Comparison of ENCODE assay signal across 8 cellular contexts in the genomic region with DNA sequence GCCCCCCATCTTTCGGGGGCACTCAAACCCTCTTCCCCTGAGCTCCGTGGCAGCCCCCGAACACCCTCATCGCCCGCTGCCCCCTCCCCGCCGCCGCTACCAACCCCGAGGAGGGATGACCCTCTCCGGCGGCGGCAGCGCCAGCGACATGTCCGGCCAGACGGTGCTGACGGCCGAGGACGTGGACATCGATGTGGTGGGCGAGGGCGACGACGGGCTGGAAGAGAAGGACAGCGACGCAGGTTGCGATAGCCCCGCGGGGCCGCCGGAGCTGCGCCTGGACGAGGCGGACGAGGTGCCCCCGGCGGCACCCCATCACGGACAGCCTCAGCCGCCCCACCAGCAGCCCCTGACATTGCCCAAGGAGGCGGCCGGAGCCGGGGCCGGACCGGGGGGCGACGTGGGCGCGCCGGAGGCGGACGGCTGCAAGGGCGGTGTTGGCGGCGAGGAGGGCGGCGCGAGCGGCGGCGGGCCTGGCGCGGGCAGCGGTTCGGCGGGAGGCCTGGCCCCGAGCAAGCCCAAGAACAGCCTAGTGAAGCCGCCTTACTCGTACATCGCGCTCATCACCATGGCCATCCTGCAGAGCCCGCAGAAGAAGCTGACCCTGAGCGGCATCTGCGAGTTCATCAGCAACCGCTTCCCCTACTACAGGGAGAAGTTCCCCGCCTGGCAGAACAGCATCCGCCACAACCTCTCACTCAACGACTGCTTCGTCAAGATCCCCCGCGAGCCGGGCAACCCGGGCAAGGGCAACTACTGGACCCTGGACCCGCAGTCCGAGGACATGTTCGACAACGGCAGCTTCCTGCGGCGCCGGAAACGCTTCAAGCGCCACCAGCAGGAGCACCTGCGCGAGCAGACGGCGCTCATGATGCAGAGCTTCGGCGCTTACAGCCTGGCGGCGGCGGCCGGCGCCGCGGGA. TPM values are rescaled to one million over a fixed set of nuclear protein-coding genes. Genes with fewer than 3 reads are reported as not detected.
DNase-seq lines count a peak whose midpoint lies in the region; ATAC-seq, FAIRE-seq and TF ChIP-seq lines count a peak whose summit lies in the region.

No MANE protein-coding gene starts in this region.

- no peaks in the 10 kb centered on the region for H3K27me3 ChIP-seq in OCI-LY1 (ENCODE audit: insufficient read depth, low read length)
- peaks cover 72 to 92% of the 10 kb centered on the region in 2 donors for H3K27me3 ChIP-seq in mucosa of rectum (ENCODE audit: control insufficient read depth in 2 of 2, insufficient read depth in 2 of 2, low read length in 2 of 2)

- H3K4me2 ChIP-seq in A549 = peak overlapping the region; percentile 97
- H3K4me2 ChIP-seq in OCI-LY1 (ENCODE audit: low read length) = peak overlapping the region; percentile 57

- H3F3A ChIP-seq in OCI-LY1 (ENCODE audit: insufficient read depth, low read length) = no peaks in the 10 kb centered on the region

- CTCF ChIA-PET in A549 (lab: Yijun Ruan, JAX) = interaction anchor here (1.0 to 1.5 kb wide), 4 partner anchors 8 to 472 kb away, joined by 3 to 4 read pairs (median 4); no protein-coding TSS in a partner anchor

- H3K9ac ChIP-seq in OCI-LY1 (ENCODE audit: low read length) (no peak overlapping the region; the same call in 1 of the 2 replicates), mucosa of rectum (ENCODE audit: low read depth in 1 of 2, low read length in 2 of 2) (no peak overlapping the region)

- peak overlapping the region; percentile 90 for H3K4me3 ChIP-seq in A549
- peak overlapping the region; percentile 65 for H3K4me3 ChIP-seq in OCI-LY1 (ENCODE audit: low read depth, low read length, poor library complexity, severe bottlenecking)
- peak overlapping the region; percentile 66 to 68 for H3K4me3 ChIP-seq in mucosa of rectum (ENCODE audit: low read length in 2 of 2)

- H3K9me3 ChIP-seq in A549 (no peaks in the 10 kb centered on the region), OCI-LY1 (ENCODE audit: low read length) (no peaks in the 10 kb centered on the region), mucosa of rectum (ENCODE audit: control insufficient read depth in 2 of 2, low read length in 2 of 2) (peaks cover 0 to 3% of the 10 kb centered on the region in 2 donors)

- no peak overlapping the region for H2AFZ ChIP-seq in OCI-LY1 (ENCODE audit: low read length)

- DNase-seq in A549 (ENCODE audit: low read depth in 1 of 2, low spot score in 1 of 2) (peak; percentile 36 to 69), GM20000 (ENCODE audit: low spot score) (peak; percentile 68), SIG-M5 treated with dmso at 0.1 percent for 504 hours (lab: John Stamatoyannopoulos, UW; ENCODE audit: unreplicated experiment) (no peak)
- DNase-seq in central memory CD4-positive, alpha-beta T cell = peak; percentile 57

- H3K9me2 ChIP-seq in OCI-LY1 (ENCODE audit: low read depth, low read length) = no peaks in the 10 kb centered on the region

- H3K79me2 ChIP-seq in OCI-LY1 (ENCODE audit: insufficient read depth, low read length) = no peaks in the 10 kb centered on the region

- FAIRE-seq in A549 (lab: Jason Lieb, UNC) = no peak

- POLR2A ChIA-PET in A549 (lab: Yijun Ruan, JAX) = interaction anchor here (0.6 kb wide), 1 partner anchor 480 kb away, joined by 3 read pairs; no protein-coding TSS in a partner anchor

- TF ChIP-seq POLR2A in A549 (IDR thresholded peaks at IDR 0.05; ENCODE audit: low read length) = peak; percentile 19; the same call in 1 of the 2 replicates

- H3K27ac ChIP-seq in A549 (peak overlapping the region; percentile 81 to 96), OCI-LY1 (ENCODE audit: low read depth, low read length, poor library complexity, severe bottlenecking) (no peak overlapping the region), mucosa of rectum (ENCODE audit: low read depth in 2 of 2, low read length in 2 of 2) (peak overlapping the region in 1 of 2 donors; percentile 21)

- ATAC-seq in A549 (peak; percentile 71 to 74), GM19035 (IDR thresholded peaks at IDR 0.05; ENCODE audit: unreplicated experiment) (no peak), esophagus mucosa (no peak)

- H4K20me1 ChIP-seq in OCI-LY1 (ENCODE audit: insufficient read depth, low read length) = no peaks in the 10 kb centered on the region

- under 1% methylated on average over 18 of the region's 104 CpGs for WGBS in A549 (ENCODE audit: missing lambda C conversion rate)

- H3K36me3 ChIP-seq in OCI-LY1 (ENCODE audit: insufficient read depth, low read length) (no peaks in the 10 kb centered on the region), mucosa of rectum (ENCODE audit: control insufficient read depth in 2 of 2, insufficient read depth in 2 of 2, low read length in 2 of 2) (no peaks in the 10 kb centered on the region)

- H3K4me1 ChIP-seq in A549 (no peaks in the 10 kb centered on the region), OCI-LY1 (ENCODE audit: insufficient read depth, low read length, severe bottlenecking) (peaks cover 19% of the 10 kb centered on the region), mucosa of rectum (ENCODE audit: control insufficient read depth in 2 of 2, insufficient read depth in 2 of 2, low read length in 2 of 2) (peaks cover 7 to 21% of the 10 kb centered on the region in 2 donors)

- no peak for TF ChIP-seq EP300 in A549 (IDR thresholded peaks at IDR 0.05)

- TF ChIP-seq CTCF in A549 (IDR thresholded peaks at IDR 0.05) = 0 out of 3 replicates have a peak, but pooled peaks have one; percentile 9
- no peak for TF ChIP-seq CTCF in GM20000 (IDR thresholded peaks at IDR 0.05; ENCODE audit: extremely low read depth, missing control alignments)
- no peak for TF ChIP-seq CTCF in OCI-LY1 (IDR thresholded peaks at IDR 0.05; ENCODE audit: low read length)

- TF ChIP-seq RAD21 in A549 (conservative IDR thresholded peaks at IDR 0.05 in 1 of 2, IDR thresholded peaks at IDR 0.05 in 1 of 2) = no peak

TF ChIP-seq in A549, 52 proteins besides CTCF, POLR2A, EP300 and RAD21:
- TF ChIP-seq, protein P1, sequence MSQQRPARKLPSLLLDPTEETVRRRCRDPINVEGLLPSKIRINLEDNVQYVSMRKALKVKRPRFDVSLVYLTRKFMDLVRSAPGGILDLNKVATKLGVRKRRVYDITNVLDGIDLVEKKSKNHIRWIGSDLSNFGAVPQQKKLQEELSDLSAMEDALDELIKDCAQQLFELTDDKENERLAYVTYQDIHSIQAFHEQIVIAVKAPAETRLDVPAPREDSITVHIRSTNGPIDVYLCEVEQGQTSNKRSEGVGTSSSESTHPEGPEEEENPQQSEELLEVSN (IDR thresholded peaks at IDR 0.05; ENCODE audit: borderline replicate concordance, low read depth) = peak; percentile 57; the same call in 1 of the 2 replicates
- no peak for TF ChIP-seq ZFP36 (IDR thresholded peaks at IDR 0.05; ENCODE audit: borderline replicate concordance, partially characterized antibody)
- peak; percentile 42; the same call in 1 of the 2 replicates for TF ChIP-seq RNF2 (IDR thresholded peaks at IDR 0.05; ENCODE audit: borderline replicate concordance, low read depth)
- TF ChIP-seq JUN (IDR thresholded peaks at IDR 0.05) = peak in 1 of 2 experiments; percentile 62; a peak in 3 of 5 replicates
- TF ChIP-seq, protein P2, sequence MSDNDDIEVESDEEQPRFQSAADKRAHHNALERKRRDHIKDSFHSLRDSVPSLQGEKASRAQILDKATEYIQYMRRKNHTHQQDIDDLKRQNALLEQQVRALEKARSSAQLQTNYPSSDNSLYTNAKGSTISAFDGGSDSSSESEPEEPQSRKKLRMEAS (IDR thresholded peaks at IDR 0.05) = peak; percentile 65

RNA-seq across cellular contexts. Expression of a gene that starts 0.8 kb away (rescaled TPM):
- polyA plus RNA-seq in A549 (2011; rRNA removed) = 0.09 and 0.19 TPM in 2 replicates
- 0.21 and 0.60 TPM in 2 replicates for polyA plus RNA-seq in A549 (2012; cell fraction: cytosol; rRNA removed)
- 0.53 and 0.74 TPM in 2 replicates for polyA plus RNA-seq in A549 (2012; cell fraction: nucleus; rRNA removed)
- 0.22 to 0.34 TPM (median 0.30 TPM) in 3 replicates for polyA plus RNA-seq in A549 (2017; fragmentation: RNase III; extraction: RNeasy Plus Mini Kit Qiagen cat#74134 plus additional on column Dnase treatment)
- 0.15 and 0.29 TPM in 2 replicates for polyA minus RNA-seq in A549 (2011; rRNA and poly(A)+ RNA removed)
- not detected for total RNA-seq in esophagus mucosa

RNA-seq across cellular contexts. Expression of a gene that starts 44.2 kb away (rescaled TPM):
- polyA plus RNA-seq in A549 (2011; rRNA removed) (14.2 and 19.6 TPM in 2 replicates), A549 (2017; fragmentation: RNase III; extraction: RNeasy Plus Mini Kit Qiagen cat#74134 plus additional on column Dnase treatment) (8.3 to 8.5 TPM (median 8.3 TPM) in 3 replicates)
- 3.3 and 3.4 TPM in 2 replicates for polyA plus RNA-seq in A549 (2012; cell fraction: cytosol; rRNA removed)
- polyA plus RNA-seq in A549 (2012; cell fraction: nucleus; rRNA removed) = 3.8 and 7.2 TPM in 2 replicates
- 4.2 and 6.0 TPM in 2 replicates for polyA minus RNA-seq in A549 (2011; rRNA and poly(A)+ RNA removed)
- 12.3 TPM for total RNA-seq in esophagus mucosa

Comparison
In these comparisons a context has a peak if more than half of its experiments do, and no peak if none do; other contexts are left out.
1. ATAC-seq: peak in A549 (2 of 2); none in GM19035 (single experiment) and esophagus mucosa (single experiment).
2. Peak in every context shown above with its lines, with median percentiles within 50 percentile points of each other: H3K4me3 ChIP-seq.